In genomic region chr7:139108256-139109187, GRCh38 we compare ENCODE assay signal across 8 cellular contexts. TPM values are rescaled to one million over a fixed set of nuclear protein-coding genes. Genes with fewer than 3 reads are reported as not detected.
DNase-seq lines count a peak whose midpoint lies in the region; ATAC-seq and TF ChIP-seq lines count a peak whose summit lies in the region.

No MANE protein-coding gene starts in this region.

- H3K4me1 ChIP-seq in upper lobe of left lung: peaks cover 13 to 37% (median 21%) of the 10 kb centered on the region in 4 donors

- H3K27ac ChIP-seq in dorsolateral prefrontal cortex (peak overlapping the region in 58 of 59 donors; percentile 25 to 97 (median 88)), upper lobe of left lung (peak overlapping the region; percentile 97 to 99 (median 98))

- 0 to 2% methylated on average over 27 to 59 of the region's 61 CpGs for WGBS in upper lobe of left lung, 2 donors

- intact Hi-C loops in dorsolateral prefrontal cortex (cut with DNase I): no loop called here

- TF ChIP-seq POLR2A in upper lobe of left lung (IDR thresholded peaks at IDR 0.05): no peak

- ATAC-seq in GM18519 (IDR thresholded peaks at IDR 0.05; ENCODE audit: low FRiP score, unreplicated experiment) (peak; percentile 4), HG03196 (IDR thresholded peaks at IDR 0.05; ENCODE audit: unreplicated experiment) (peak; percentile 11), upper lobe of left lung (ENCODE audit: low FRiP score in 2 of 2) (peak; percentile 48 to 59)

- peak overlapping the region; percentile 67 for H3K4me3 ChIP-seq in AG09309 (ENCODE audit: control insufficient read depth, low read depth, low read length)
- peak overlapping the region; percentile 65 to 97 (median 86) for H3K4me3 ChIP-seq in dorsolateral prefrontal cortex
- H3K4me3 ChIP-seq in upper lobe of left lung: peak overlapping the region; percentile 72 to 98 (median 76)

- no peaks in the 10 kb centered on the region for H3K9me3 ChIP-seq in upper lobe of left lung

- no peaks in the 10 kb centered on the region for H3K36me3 ChIP-seq in upper lobe of left lung

- TF ChIP-seq CTCF in AG09309 (IDR thresholded peaks at IDR 0.05; ENCODE audit: control insufficient read depth, insufficient read depth, low read depth, low read length, missing control alignments): no peak
- TF ChIP-seq CTCF in dorsolateral prefrontal cortex (IDR thresholded peaks at IDR 0.05 in 54 of 56, conservative IDR thresholded peaks at IDR 0.05 in 2 of 56; ENCODE audit: low read depth in 1 of 56, partially characterized antibody in 56 of 56): no peak
- no peak for TF ChIP-seq CTCF in upper lobe of left lung (IDR thresholded peaks at IDR 0.05)

- DNase-seq in AG09309 (ENCODE audit: low read depth) (no peak), RKO (ENCODE audit: low spot score) (peak; percentile 60), dorsolateral prefrontal cortex (peak in 1 of 10 donors; percentile 35), medulla oblongata (ENCODE audit: extremely low spot score) (peak; percentile 34), upper lobe of left lung (peak; percentile 49 to 86), G401 (ENCODE audit: low spot score) (no peak)

- in situ Hi-C loops in G401 (cut with HindIII; ENCODE audit: low sequenced_read_pairs): no loop called here

- H3K27me3 ChIP-seq in dorsolateral prefrontal cortex (no peaks in the 10 kb centered on the region), upper lobe of left lung (no peaks in the 10 kb centered on the region)

- TF ChIP-seq EP300 in upper lobe of left lung (IDR thresholded peaks at IDR 0.05): no peak

RNA-seq across cellular contexts. Expression of gene ZC3HAV1, which starts 1.0 kb away (rescaled TPM):
- 10 to 100 TPM in 72 of 120 experiments, 1 to 10 TPM in 48; 5.8 to 24.9 (median 10.3) TPM for total RNA-seq in dorsolateral prefrontal cortex
- 10 to 100 TPM; 30.2 to 47.6 (median 33.5) TPM for total RNA-seq in upper lobe of left lung
- 8.9 and 14.3 TPM in 2 replicates for total RNA-seq in G401 (2014; rRNA removed; shearing (Covaris generic))

Comparison
In these comparisons a context has a peak if more than half of its experiments do, and no peak if none do; other contexts are left out.
1. DNase-seq: peak in RKO (single experiment), medulla oblongata (single experiment) and upper lobe of left lung (2 of 2); none in AG09309 (single experiment) and G401 (single experiment).
2. Peak in every context shown above with its lines, with median percentiles within 50 percentile points of each other: H3K4me3 ChIP-seq and ATAC-seq.